ENCODE assay signal across 1 cellular context in the genomic region with DNA sequence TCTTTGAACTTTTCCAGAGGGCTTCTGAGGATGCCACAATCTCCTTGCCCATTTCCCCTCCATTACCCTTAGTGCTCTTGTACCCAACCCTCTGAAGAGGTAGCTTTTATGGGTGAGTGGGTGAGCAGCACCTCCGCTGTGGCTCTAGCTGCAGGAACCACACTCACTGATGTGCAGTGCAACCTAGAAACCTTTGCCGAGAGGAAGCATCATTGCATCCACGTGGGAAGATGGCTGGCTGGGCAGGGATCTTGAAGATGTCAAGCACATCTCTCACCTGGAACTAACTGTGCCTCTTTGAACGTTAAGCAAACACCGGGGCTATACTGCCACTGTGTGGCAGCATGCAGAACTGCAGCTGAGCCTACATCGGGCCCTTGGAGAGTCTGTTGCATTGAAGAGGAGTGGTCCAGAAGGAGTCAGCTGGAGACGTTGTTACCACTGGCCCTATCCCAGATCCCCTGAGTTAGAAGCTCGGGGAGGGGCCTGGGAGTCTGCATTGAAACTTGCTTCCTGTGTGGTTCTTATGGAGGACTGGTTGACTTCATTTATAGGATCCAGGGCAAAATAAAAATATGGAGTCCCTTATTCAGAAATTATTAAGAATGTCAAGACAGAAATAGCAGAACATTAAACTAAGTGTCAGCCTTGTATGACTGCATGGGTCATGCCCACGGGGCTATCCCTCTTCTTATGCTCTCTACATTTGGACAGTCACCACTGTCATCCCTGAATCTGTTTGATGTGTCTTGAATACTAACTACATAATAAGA.
A peak's percentile ranks its signal among the peaks of the same experiment; 100 is the strongest.
TF ChIP-seq lines count a peak whose summit lies in the region.

No MANE protein-coding gene starts in this region.

TF ChIP-seq in K562, 482 proteins besides CTCF, POLR2A, EP300 and RAD21 (continued from another document and continues in another):
- TF ChIP-seq TFAP4 (CRISPR knock-in tag; IDR thresholded peaks at IDR 0.05; ENCODE audit: borderline replicate concordance) (peak; percentile 46; the same call in 1 of the 2 replicates), TOE1 (IDR thresholded peaks at IDR 0.05; ENCODE audit: borderline replicate concordance) (no peak), TOE1 (CRISPR knock-in tag; IDR thresholded peaks at IDR 0.05; ENCODE audit: borderline replicate concordance, low read depth) (no peak), DDX20 (tag; IDR thresholded peaks at IDR 0.05; ENCODE audit: low read depth) (no peak), SRF (CRISPR knock-in tag; IDR thresholded peaks at IDR 0.05) (no peak), CBX3 (IDR thresholded peaks at IDR 0.05; ENCODE audit: borderline replicate concordance in 1 of 2, low read length in 2 of 2) (no peak), ZEB2 (IDR thresholded peaks at IDR 0.05) (peak; percentile 43; the same call in 1 of the 2 replicates), NFE2 (IDR thresholded peaks at IDR 0.05; ENCODE audit: low read depth) (no peak), ZNF511 (CRISPR knock-in tag; IDR thresholded peaks at IDR 0.05) (no peak), HDAC2 (IDR thresholded peaks at IDR 0.05) (no peak), SMC3 (conservative IDR thresholded peaks at IDR 0.05; ENCODE audit: insufficient read depth, low read depth, low read length) (peak; percentile 88), CREB1 (IDR thresholded peaks at IDR 0.05) (no peak), CREB1 (CRISPR knock-in tag; IDR thresholded peaks at IDR 0.05) (no peak), CBX5 (IDR thresholded peaks at IDR 0.05; ENCODE audit: borderline replicate concordance, low read depth) (no peak), ZNF644 (tag; IDR thresholded peaks at IDR 0.05; ENCODE audit: low read depth) (no peak), DEAF1 (CRISPR knock-in tag; IDR thresholded peaks at IDR 0.05) (peak; percentile 86), CREBBP (IDR thresholded peaks at IDR 0.05; ENCODE audit: low read depth, low read length) (no peak), ZNF695 (CRISPR knock-in tag; IDR thresholded peaks at IDR 0.05) (no peak), GABPB2 (CRISPR knock-in tag; conservative IDR thresholded peaks at IDR 0.05) (no peak), HMG20B (CRISPR knock-in tag; IDR thresholded peaks at IDR 0.05) (no peak), FOXM1 (IDR thresholded peaks at IDR 0.05; ENCODE audit: low read depth) (no peak), FOXM1 (CRISPR knock-in tag; IDR thresholded peaks at IDR 0.05; ENCODE audit: low read depth) (no peak), PHB2 (IDR thresholded peaks at IDR 0.05; ENCODE audit: low read depth) (no peak), TEAD4 (IDR thresholded peaks at IDR 0.05; ENCODE audit: low read length) (no peak), TEAD4 (CRISPR knock-in tag; IDR thresholded peaks at IDR 0.05; ENCODE audit: borderline replicate concordance) (no peak), SMARCE1 (IDR thresholded peaks at IDR 0.05) (no peak), ZNF717 (CRISPR knock-in tag; IDR thresholded peaks at IDR 0.05) (no peak), PHF20 (IDR thresholded peaks at IDR 0.05; ENCODE audit: partially characterized antibody) (no peak), MYBL2 (IDR thresholded peaks at IDR 0.05; ENCODE audit: low read depth) (no peak), MYBL2 (CRISPR knock-in tag; IDR thresholded peaks at IDR 0.05; ENCODE audit: borderline replicate concordance) (no peak), SIN3A (IDR thresholded peaks at IDR 0.05; ENCODE audit: borderline replicate concordance in 2 of 2, control insufficient read depth in 1 of 2, low read depth in 2 of 2, low read length in 2 of 2) (no peak), ZNF444 (CRISPR knock-in tag; IDR thresholded peaks at IDR 0.05) (no peak), RB1 (IDR thresholded peaks at IDR 0.05; ENCODE audit: low read depth) (0 out of 2 replicates have a peak, but pooled peaks have one; percentile 33), ZNF699 (CRISPR knock-in tag; IDR thresholded peaks at IDR 0.05; ENCODE audit: insufficient replicate concordance) (no peak), ETS2 (tag; IDR thresholded peaks at IDR 0.05; ENCODE audit: borderline replicate concordance, poor library complexity, severe bottlenecking) (no peak), SMAD1 (IDR thresholded peaks at IDR 0.05; ENCODE audit: low read depth, low read length, partially characterized antibody) (no peak), FOXJ3 (CRISPR knock-in tag; IDR thresholded peaks at IDR 0.05) (no peak)
- TF ChIP-seq, protein P1, sequence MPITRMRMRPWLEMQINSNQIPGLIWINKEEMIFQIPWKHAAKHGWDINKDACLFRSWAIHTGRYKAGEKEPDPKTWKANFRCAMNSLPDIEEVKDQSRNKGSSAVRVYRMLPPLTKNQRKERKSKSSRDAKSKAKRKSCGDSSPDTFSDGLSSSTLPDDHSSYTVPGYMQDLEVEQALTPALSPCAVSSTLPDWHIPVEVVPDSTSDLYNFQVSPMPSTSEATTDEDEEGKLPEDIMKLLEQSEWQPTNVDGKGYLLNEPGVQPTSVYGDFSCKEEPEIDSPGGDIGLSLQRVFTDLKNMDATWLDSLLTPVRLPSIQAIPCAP (CRISPR knock-in tag; IDR thresholded peaks at IDR 0.05; ENCODE audit: borderline replicate concordance), result no peak
- TF ChIP-seq, protein P2, sequence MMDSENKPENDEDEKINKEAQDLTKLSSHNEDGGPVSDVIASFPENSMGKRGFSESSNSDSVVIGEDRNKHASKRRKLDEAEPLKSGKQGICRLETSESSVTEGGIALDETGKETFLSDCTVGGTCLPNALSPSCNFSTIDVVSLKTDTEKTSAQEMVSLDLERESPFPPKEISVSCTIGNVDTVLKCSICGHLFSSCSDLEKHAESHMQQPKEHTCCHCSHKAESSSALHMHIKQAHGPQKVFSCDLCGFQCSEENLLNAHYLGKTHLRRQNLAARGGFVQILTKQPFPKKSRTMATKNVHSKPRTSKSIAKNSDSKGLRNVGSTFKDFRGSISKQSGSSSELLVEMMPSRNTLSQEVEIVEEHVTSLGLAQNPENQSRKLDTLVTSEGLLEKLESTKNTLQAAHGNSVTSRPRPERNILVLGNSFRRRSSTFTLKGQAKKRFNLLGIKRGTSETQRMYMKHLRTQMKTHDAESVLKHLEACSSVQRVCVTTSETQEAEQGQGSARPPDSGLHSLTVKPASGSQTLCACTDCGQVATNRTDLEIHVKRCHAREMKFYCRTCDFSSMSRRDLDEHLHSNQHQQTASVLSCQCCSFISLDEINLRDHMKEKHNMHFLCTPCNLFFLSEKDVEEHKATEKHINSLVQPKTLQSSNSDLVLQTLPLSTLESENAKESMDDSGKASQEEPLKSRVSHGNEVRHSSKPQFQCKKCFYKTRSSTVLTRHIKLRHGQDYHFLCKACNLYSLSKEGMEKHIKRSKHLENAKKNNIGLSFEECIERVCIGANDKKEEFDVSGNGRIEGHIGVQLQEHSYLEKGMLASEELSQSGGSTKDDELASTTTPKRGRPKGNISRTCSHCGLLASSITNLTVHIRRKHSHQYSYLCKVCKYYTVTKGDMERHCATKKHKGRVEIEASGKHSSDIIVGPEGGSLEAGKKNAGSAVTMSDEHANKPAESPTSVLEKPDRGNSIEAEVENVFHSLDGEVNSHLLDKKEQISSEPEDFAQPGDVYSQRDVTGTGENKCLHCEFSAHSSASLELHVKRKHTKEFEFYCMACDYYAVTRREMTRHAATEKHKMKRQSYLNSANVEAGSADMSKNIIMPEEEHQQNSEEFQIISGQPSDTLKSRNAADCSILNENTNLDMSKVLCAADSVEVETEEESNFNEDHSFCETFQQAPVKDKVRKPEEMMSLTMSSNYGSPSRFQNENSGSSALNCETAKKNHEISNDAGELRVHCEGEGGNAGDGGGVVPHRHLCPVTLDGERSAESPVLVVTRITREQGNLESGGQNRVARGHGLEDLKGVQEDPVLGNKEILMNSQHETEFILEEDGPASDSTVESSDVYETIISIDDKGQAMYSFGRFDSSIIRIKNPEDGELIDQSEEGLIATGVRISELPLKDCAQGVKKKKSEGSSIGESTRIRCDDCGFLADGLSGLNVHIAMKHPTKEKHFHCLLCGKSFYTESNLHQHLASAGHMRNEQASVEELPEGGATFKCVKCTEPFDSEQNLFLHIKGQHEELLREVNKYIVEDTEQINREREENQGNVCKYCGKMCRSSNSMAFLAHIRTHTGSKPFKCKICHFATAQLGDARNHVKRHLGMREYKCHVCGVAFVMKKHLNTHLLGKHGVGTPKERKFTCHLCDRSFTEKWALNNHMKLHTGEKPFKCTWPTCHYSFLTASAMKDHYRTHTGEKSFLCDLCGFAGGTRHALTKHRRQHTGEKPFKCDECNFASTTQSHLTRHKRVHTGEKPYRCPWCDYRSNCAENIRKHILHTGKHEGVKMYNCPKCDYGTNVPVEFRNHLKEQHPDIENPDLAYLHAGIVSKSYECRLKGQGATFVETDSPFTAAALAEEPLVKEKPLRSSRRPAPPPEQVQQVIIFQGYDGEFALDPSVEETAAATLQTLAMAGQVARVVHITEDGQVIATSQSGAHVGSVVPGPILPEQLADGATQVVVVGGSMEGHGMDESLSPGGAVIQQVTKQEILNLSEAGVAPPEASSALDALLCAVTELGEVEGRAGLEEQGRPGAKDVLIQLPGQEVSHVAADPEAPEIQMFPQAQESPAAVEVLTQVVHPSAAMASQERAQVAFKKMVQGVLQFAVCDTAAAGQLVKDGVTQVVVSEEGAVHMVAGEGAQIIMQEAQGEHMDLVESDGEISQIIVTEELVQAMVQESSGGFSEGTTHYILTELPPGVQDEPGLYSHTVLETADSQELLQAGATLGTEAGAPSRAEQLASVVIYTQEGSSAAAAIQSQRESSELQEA (IDR thresholded peaks at IDR 0.05; ENCODE audit: low read depth), result no peak
- TF ChIP-seq, protein P3, sequence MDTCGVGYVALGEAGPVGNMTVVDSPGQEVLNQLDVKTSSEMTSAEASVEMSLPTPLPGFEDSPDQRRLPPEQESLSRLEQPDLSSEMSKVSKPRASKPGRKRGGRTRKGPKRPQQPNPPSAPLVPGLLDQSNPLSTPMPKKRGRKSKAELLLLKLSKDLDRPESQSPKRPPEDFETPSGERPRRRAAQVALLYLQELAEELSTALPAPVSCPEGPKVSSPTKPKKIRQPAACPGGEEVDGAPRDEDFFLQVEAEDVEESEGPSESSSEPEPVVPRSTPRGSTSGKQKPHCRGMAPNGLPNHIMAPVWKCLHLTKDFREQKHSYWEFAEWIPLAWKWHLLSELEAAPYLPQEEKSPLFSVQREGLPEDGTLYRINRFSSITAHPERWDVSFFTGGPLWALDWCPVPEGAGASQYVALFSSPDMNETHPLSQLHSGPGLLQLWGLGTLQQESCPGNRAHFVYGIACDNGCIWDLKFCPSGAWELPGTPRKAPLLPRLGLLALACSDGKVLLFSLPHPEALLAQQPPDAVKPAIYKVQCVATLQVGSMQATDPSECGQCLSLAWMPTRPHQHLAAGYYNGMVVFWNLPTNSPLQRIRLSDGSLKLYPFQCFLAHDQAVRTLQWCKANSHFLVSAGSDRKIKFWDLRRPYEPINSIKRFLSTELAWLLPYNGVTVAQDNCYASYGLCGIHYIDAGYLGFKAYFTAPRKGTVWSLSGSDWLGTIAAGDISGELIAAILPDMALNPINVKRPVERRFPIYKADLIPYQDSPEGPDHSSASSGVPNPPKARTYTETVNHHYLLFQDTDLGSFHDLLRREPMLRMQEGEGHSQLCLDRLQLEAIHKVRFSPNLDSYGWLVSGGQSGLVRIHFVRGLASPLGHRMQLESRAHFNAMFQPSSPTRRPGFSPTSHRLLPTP (IDR thresholded peaks at IDR 0.05; ENCODE audit: borderline replicate concordance, extremely low read depth, insufficient read length), result no peak
- TF ChIP-seq, protein P4, sequence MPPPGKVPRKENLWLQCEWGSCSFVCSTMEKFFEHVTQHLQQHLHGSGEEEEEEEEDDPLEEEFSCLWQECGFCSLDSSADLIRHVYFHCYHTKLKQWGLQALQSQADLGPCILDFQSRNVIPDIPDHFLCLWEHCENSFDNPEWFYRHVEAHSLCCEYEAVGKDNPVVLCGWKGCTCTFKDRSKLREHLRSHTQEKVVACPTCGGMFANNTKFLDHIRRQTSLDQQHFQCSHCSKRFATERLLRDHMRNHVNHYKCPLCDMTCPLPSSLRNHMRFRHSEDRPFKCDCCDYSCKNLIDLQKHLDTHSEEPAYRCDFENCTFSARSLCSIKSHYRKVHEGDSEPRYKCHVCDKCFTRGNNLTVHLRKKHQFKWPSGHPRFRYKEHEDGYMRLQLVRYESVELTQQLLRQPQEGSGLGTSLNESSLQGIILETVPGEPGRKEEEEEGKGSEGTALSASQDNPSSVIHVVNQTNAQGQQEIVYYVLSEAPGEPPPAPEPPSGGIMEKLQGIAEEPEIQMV (tag; conservative IDR thresholded peaks at IDR 0.05; ENCODE audit: low read depth), result no peak
- TF ChIP-seq, protein P5, sequence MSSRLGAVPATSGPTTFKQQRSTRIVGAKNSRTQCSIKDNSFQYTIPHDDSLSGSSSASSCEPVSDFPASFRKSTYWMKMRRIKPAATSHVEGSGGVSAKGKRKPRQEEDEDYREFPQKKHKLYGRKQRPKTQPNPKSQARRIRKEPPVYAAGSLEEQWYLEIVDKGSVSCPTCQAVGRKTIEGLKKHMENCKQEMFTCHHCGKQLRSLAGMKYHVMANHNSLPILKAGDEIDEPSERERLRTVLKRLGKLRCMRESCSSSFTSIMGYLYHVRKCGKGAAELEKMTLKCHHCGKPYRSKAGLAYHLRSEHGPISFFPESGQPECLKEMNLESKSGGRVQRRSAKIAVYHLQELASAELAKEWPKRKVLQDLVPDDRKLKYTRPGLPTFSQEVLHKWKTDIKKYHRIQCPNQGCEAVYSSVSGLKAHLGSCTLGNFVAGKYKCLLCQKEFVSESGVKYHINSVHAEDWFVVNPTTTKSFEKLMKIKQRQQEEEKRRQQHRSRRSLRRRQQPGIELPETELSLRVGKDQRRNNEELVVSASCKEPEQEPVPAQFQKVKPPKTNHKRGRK (tag; IDR thresholded peaks at IDR 0.05), result no peak
